Comparison of ENCODE assay signal across 8 cellular contexts in genomic region chr4:180059216-180059881, GRCh38.
DNase-seq lines count a peak whose midpoint lies in the region; ATAC-seq and TF ChIP-seq lines count a peak whose summit lies in the region.

No MANE protein-coding gene starts in this region.

- no peak overlapping the region for H3K23ac ChIP-seq in trophoblast cell (ENCODE audit: low read length)

- no peak overlapping the region for H4K8ac ChIP-seq in trophoblast cell (ENCODE audit: low read depth, low read length)

- no peak overlapping the region for H2BK5ac ChIP-seq in trophoblast cell (ENCODE audit: low read depth, low read length, poor library complexity)

- H2AFZ ChIP-seq in trophoblast cell (ENCODE audit: insufficient read depth, low read length, poor library complexity), result peak overlapping the region; percentile 48

- DNase-seq in HEK293T (ENCODE audit: extremely low spot score) (peak; percentile 29), SJSA1 (ENCODE audit: low read depth in 1 of 2, low spot score in 2 of 2) (no peak), fibroblast of the aortic adventitia (ENCODE audit: low read depth) (no peak), trophoblast cell (peak in 1 of 2 donors; percentile 25), NCI-H345 treated with DMSO at 0.1 percent for 48 hours (lab: John Stamatoyannopoulos, UW; ENCODE audit: unreplicated experiment) (no peak), amniotic stem cell (lab: John Stamatoyannopoulos, UW) (no peak)

- no peak overlapping the region for H4K12ac ChIP-seq in trophoblast cell (ENCODE audit: low read depth, low read length)

- no peak overlapping the region for H3K14ac ChIP-seq in trophoblast cell (ENCODE audit: low read length)

- H3K4ac ChIP-seq in trophoblast cell (ENCODE audit: low read depth, low read length), result no peak overlapping the region

- H3K9me3 ChIP-seq in SJSA1 (replicated peaks), result no peaks in the 10 kb centered on the region
- no peaks in the 10 kb centered on the region for H3K9me3 ChIP-seq in trophoblast cell (ENCODE audit: insufficient read depth, low read depth, low read length)

- no peak for ATAC-seq in HG02571 (IDR thresholded peaks at IDR 0.05; ENCODE audit: unreplicated experiment)

- no peak overlapping the region for H2AK5ac ChIP-seq in trophoblast cell (ENCODE audit: low read length)

- H3K79me1 ChIP-seq in trophoblast cell (ENCODE audit: low read length), result peaks cover 3% of the 10 kb centered on the region

- H3K27me3 ChIP-seq in SJSA1 (replicated peaks) (peaks cover 33% of the 10 kb centered on the region), trophoblast cell (ENCODE audit: insufficient read depth, low read length) (peaks cover 11% of the 10 kb centered on the region)

- CTCF ChIA-PET in HEK293T (lab: Yijun Ruan, JAX), result no interaction called here

- no peak overlapping the region for H3K9ac ChIP-seq in trophoblast cell (ENCODE audit: low read length)

- H3K4me2 ChIP-seq in trophoblast cell (ENCODE audit: low read length), result peak overlapping the region; percentile 99

- H3K4me1 ChIP-seq in SJSA1 (replicated peaks), result peaks cover 10% of the 10 kb centered on the region
- peaks cover 4 to 6% of the 10 kb centered on the region in 2 experiments for H3K4me1 ChIP-seq in trophoblast cell (ENCODE audit: control insufficient read depth in 1 of 2, insufficient read depth in 2 of 2, low read length in 2 of 2)

- no CpG with 5 or more reads among the region's 44 CpGs for WGBS in trophoblast cell (ENCODE audit: extremely low coverage, insufficient coverage, insufficient read length)

- no peak overlapping the region for H2BK120ac ChIP-seq in trophoblast cell (ENCODE audit: insufficient read depth, low read length, poor library complexity)

- POLR2A ChIA-PET in HEK293T (lab: Yijun Ruan, JAX), result no interaction called here

- no peak overlapping the region for H3K27ac ChIP-seq in SJSA1
- no peak overlapping the region for H3K27ac ChIP-seq in trophoblast cell (ENCODE audit: low read depth, low read length)

- H3K4me3 ChIP-seq in GM08714 (ENCODE audit: low read length) (peak overlapping the region; percentile 65; the same call in 1 of the 2 replicates), SJSA1 (peak overlapping the region; percentile 26; the same call in 1 of the 2 replicates), fibroblast of the aortic adventitia (ENCODE audit: low read depth, low read length) (peak overlapping the region; percentile 58), trophoblast cell (ENCODE audit: low read depth, low read length) (peak overlapping the region; percentile 79)

- no peaks in the 10 kb centered on the region for H3K79me2 ChIP-seq in trophoblast cell (ENCODE audit: control insufficient read depth, insufficient read depth, low read length, poor library complexity)

- no peak overlapping the region for H3K18ac ChIP-seq in trophoblast cell (ENCODE audit: low read length)

- no peak for TF ChIP-seq CTCF in fibroblast of the aortic adventitia (IDR thresholded peaks at IDR 0.05; ENCODE audit: insufficient read depth, low read length)

- no peak overlapping the region for H2BK12ac ChIP-seq in trophoblast cell (ENCODE audit: low read length)

- H3K36me3 ChIP-seq in SJSA1, result no peaks in the 10 kb centered on the region
- H3K36me3 ChIP-seq in trophoblast cell (ENCODE audit: control insufficient read depth in 1 of 2, insufficient read depth in 2 of 2, low read length in 2 of 2), result no peaks in the 10 kb centered on the region

- no peak overlapping the region for H4K91ac ChIP-seq in trophoblast cell (ENCODE audit: low read depth, low read length)

TF ChIP-seq in HEK293T, 16 proteins besides CTCF, POLR2A, EP300 and RAD21:
- peak; percentile 55 for TF ChIP-seq L3MBTL2 (conservative IDR thresholded peaks at IDR 0.05)
- no peak for TF ChIP-seq TARDBP (IDR thresholded peaks at IDR 0.05)

Comparison
In these comparisons a context has a peak if more than half of its experiments do, and no peak if none do; other contexts are left out.
1. H3K4me3 ChIP-seq: peak in every context shown above with its lines; median percentile 79 in trophoblast cell; 65 in GM08714; 58 in fibroblast of the aortic adventitia; 26 in SJSA1.